9 cellular contexts compared by ENCODE assay signal in genomic region chr12:56084958-56085543, GRCh38. TPM values are rescaled to one million over a fixed set of nuclear protein-coding genes. Genes with fewer than 3 reads are reported as not detected.
DNase-seq lines count a peak whose midpoint lies in the region; ATAC-seq and TF ChIP-seq lines count a peak whose summit lies in the region.
"Had no signal": no experiment of that assay in that cellular context is flagged by ENCODE, and none has a peak within 500 bp of the region (broad histone marks: within the 10 kb centered on the region; RNA-seq: fewer than 3 reads in every experiment).

No MANE protein-coding gene starts in this region.

- H3K27ac ChIP-seq in Peyer's patch: peak overlapping the region in 1 of 4 donors; percentile 39
- H3K27ac ChIP-seq in endodermal cell (ENCODE audit: low read depth, low read length): no peak overlapping the region

- H3K27ac Mint-ChIP-seq in endodermal cell (no peak overlapping the region), type B pancreatic cell (peak overlapping the region; percentile 72)

- TF ChIP-seq CTCF in Peyer's patch (IDR thresholded peaks at IDR 0.05): peak in 4 of 6 experiments; percentile 18 to 46 (median 35)
- peak; percentile 82 for TF ChIP-seq CTCF in endodermal cell (conservative IDR thresholded peaks at IDR 0.05)
- peak; percentile 52 for TF ChIP-seq CTCF in type B pancreatic cell (conservative IDR thresholded peaks at IDR 0.05)

- H3K9me3 Mint-ChIP-seq in endodermal cell (no peaks in the 10 kb centered on the region), type B pancreatic cell (no peaks in the 10 kb centered on the region)

- no peaks in the 10 kb centered on the region for H3K27me3 Mint-ChIP-seq in endodermal cell (ENCODE audit: insufficient read depth)
- peaks cover 38% of the 10 kb centered on the region for H3K27me3 Mint-ChIP-seq in type B pancreatic cell

- H3K36me3 ChIP-seq in Peyer's patch: peaks cover 0 to 59% (median 0%) of the 10 kb centered on the region in 3 donors
- H3K36me3 ChIP-seq in endodermal cell (ENCODE audit: control insufficient read depth, insufficient read depth, low read length): peaks cover 18% of the 10 kb centered on the region

- H3K4me1 Mint-ChIP-seq in endodermal cell (peaks cover 14% of the 10 kb centered on the region), type B pancreatic cell (ENCODE audit: unreplicated experiment) (peaks cover 6% of the 10 kb centered on the region)

- no peak for TF ChIP-seq POLR2A in Peyer's patch (IDR thresholded peaks at IDR 0.05)

- H3K9ac ChIP-seq in endodermal cell (ENCODE audit: extremely low read depth, low read length, poor library complexity, severe bottlenecking): no peak overlapping the region

- peak in 2 of 3 donors; percentile 16 to 20 for DNase-seq in stimulated activated CD4-positive, alpha-beta T cell treated with anti-CD3 and anti-CD28 coated beads, Interleukin-12 subunit alpha, Interleukin-12 subunit beta, amount 100 ng/mL, for 48 hours (ENCODE audit: low read depth in 2 of 3, low spot score in 1 of 3)
- no peak for DNase-seq in stimulated activated CD4-positive, alpha-beta T cell treated with anti-CD3 and anti-CD28 coated beads, Interleukin-4, amount 100 ng/mL, for 4 hours
- DNase-seq in Peyer's patch (peak in 1 of 3 donors; percentile 67), endodermal cell (peak; percentile 90), type B pancreatic cell (ENCODE audit: extremely low spot score, unreplicated experiment) (no peak), COLO829 (ENCODE audit: low spot score) (no peak)
- DNase-seq: NCI-H2029 treated with DMSO at 0.1 percent for 48 hours had no signal

- H3K9me3 ChIP-seq in Peyer's patch: no peaks in the 10 kb centered on the region
- H3K9me3 ChIP-seq in endodermal cell (ENCODE audit: control insufficient read depth, low read length): no peaks in the 10 kb centered on the region

- H3K27me3 ChIP-seq in Peyer's patch (no peaks in the 10 kb centered on the region), endodermal cell (ENCODE audit: control insufficient read depth, insufficient read depth, low read length, poor library complexity, severe bottlenecking) (no peaks in the 10 kb centered on the region)

- WGBS in endodermal cell (ENCODE audit: insufficient coverage in 1 of 2, insufficient read length in 1 of 2), 2 experiments: 94 to 96% methylated on average over 11 to 15 of the region's 15 CpGs

- no peak for ATAC-seq in GM21529 (IDR thresholded peaks at IDR 0.05; ENCODE audit: unreplicated experiment)
- ATAC-seq in HG02588 (IDR thresholded peaks at IDR 0.05; ENCODE audit: unreplicated experiment): no peak

- H3K4me3 ChIP-seq in Peyer's patch (no peak overlapping the region), endodermal cell (ENCODE audit: low read length) (no peak overlapping the region)

- H3K4me1 ChIP-seq in Peyer's patch (peaks cover 0 to 35% (median 2%) of the 10 kb centered on the region in 4 donors), endodermal cell (ENCODE audit: control insufficient read depth, insufficient read depth, low read length) (no peaks in the 10 kb centered on the region)

- H3K36me3 Mint-ChIP-seq in endodermal cell (ENCODE audit: low read depth) (peaks cover 49% of the 10 kb centered on the region), type B pancreatic cell (peaks cover 14% of the 10 kb centered on the region)

- H3K4me3 Mint-ChIP-seq in endodermal cell (no peak overlapping the region), type B pancreatic cell (no peak overlapping the region)

RNA-seq across cellular contexts. Expression of gene ERBB3, which starts 5.1 kb away (rescaled TPM):
- 100 to 1,000 TPM in 3 of 4 donors, 10 to 100 TPM in 1; 61.9 to 532 (median 451) TPM for total RNA-seq in Peyer's patch
- 10 to 100 TPM; 45.7 to 51.8 TPM for total RNA-seq in endodermal cell
- 41.7 TPM for polyA plus RNA-seq in endodermal cell (2013, experiment 1 of 2)
- polyA plus RNA-seq in endodermal cell (2013, experiment 2 of 2): 35.4 TPM
- 76.5 and 176 TPM in 2 replicates for total RNA-seq in type B pancreatic cell (ENCODE audit: low replicate concordance)

RNA-seq across cellular contexts. Expression of gene PA2G4, which starts 19.3 kb away (rescaled TPM):
- total RNA-seq in Peyer's patch (100 to 1,000 TPM in 1 of 4 donors, 10 to 100 TPM in 3; 34.3 to 221 (median 48.7) TPM), endodermal cell (100 to 1,000 TPM; 128 to 161 TPM), type B pancreatic cell (ENCODE audit: low replicate concordance) (115 and 141 TPM in 2 replicates)
- 155 TPM for polyA plus RNA-seq in endodermal cell (2013, experiment 1 of 2)
- 147 TPM for polyA plus RNA-seq in endodermal cell (2013, experiment 2 of 2)

RNA-seq across cellular contexts. Expression of gene RPL41, which starts 31.4 kb away (rescaled TPM):
- total RNA-seq in Peyer's patch (1,000 to 10,000 TPM; 1,852 to 2,996 (median 2,194) TPM), endodermal cell (1,000 to 10,000 TPM; 4,305 to 4,379 TPM), type B pancreatic cell (ENCODE audit: low replicate concordance) (4,566 and 4,714 TPM in 2 replicates)
- polyA plus RNA-seq in endodermal cell (2013, experiment 1 of 2): 4,554 TPM
- 4,086 TPM for polyA plus RNA-seq in endodermal cell (2013, experiment 2 of 2)

RNA-seq across cellular contexts. Expression of gene ZC3H10, which starts 33.0 kb away (rescaled TPM):
- total RNA-seq in Peyer's patch: 1 to 10 TPM; 2.0 to 5.5 (median 3.8) TPM
- 1 to 10 TPM; 7.9 to 9.1 TPM for total RNA-seq in endodermal cell
- 6.1 TPM for polyA plus RNA-seq in endodermal cell (2013, experiment 1 of 2)
- polyA plus RNA-seq in endodermal cell (2013, experiment 2 of 2): 4.3 TPM
- total RNA-seq in type B pancreatic cell (ENCODE audit: low replicate concordance): 11.6 and 12.1 TPM in 2 replicates

RNA-seq across cellular contexts. Expression of gene ESYT1, which starts 43.0 kb away (rescaled TPM):
- total RNA-seq in Peyer's patch (10 to 100 TPM; 36.3 to 62.7 (median 53.2) TPM), endodermal cell (100 to 1,000 TPM in 1 of 2 donors, 10 to 100 TPM in 1; 97.0 to 118 TPM), type B pancreatic cell (ENCODE audit: low replicate concordance) (81.4 and 96.3 TPM in 2 replicates)
- 55.5 TPM for polyA plus RNA-seq in endodermal cell (2013, experiment 1 of 2)
- 64.1 TPM for polyA plus RNA-seq in endodermal cell (2013, experiment 2 of 2)

Comparison
In these comparisons a context has a peak if more than half of its experiments do, and no peak if none do; other contexts are left out.
1. DNase-seq: peak in stimulated activated CD4-positive, alpha-beta T cell treated with anti-CD3 and anti-CD28 coated beads, Interleukin-12 subunit alpha, Interleukin-12 subunit beta, amount 100 ng/mL, for 48 hours (2 of 3) and endodermal cell (single experiment); none in stimulated activated CD4-positive, alpha-beta T cell treated with anti-CD3 and anti-CD28 coated beads, Interleukin-4, amount 100 ng/mL, for 4 hours (0 of 2), type B pancreatic cell (single experiment) and COLO829 (single experiment).
2. Peak in every context shown above with its lines, with median percentiles within 50 percentile points of each other: CTCF ChIP-seq.